Comparison of ENCODE assay signal across 1 cellular context in the genomic region with DNA sequence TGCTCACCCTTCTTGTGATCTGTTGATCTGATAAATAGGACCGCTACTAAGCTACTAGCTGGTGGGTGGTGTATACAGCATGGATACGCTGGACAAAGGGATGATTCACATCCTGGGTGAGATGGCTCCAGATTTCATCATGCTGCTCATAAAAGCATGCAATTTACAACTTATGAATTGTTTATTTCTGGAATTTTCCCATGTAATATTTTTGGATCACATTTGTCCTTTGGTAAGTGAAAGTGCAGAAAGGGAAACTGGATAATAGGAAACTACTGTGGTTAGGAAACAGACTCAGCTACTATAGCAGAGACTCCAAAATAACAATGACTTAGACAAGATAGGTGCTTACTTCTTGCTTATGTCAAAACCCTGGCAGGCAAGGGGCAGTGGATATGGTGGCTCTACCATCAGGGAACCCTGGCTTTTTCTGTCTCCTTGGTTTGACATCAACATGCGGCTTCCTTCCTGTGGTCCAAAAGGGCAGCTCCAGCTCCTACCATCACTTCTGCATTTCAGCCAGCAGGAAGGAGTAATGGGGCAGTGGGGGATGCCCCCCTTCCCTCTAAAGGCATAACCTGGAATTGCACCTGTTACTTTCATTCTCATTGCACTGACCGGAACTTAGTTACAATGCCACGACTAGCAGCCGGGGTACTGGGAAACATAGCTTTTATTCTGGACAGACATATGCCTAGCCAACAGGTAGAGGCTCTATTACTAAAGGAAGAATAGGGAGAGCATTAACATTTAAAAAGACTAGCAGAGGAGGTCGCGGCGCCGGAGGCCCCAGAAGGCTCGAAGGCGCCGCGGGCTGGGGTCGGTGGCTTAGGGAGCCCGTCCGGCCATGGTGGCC.
TF ChIP-seq lines count a peak whose summit lies in the region.

No MANE protein-coding gene starts in this region.

TF ChIP-seq in K562, 482 proteins besides CTCF, POLR2A, EP300 and RAD21 (continued from another document and continues in another):
- no peak for TF ChIP-seq PRMT5 (CRISPR knock-in tag; IDR thresholded peaks at IDR 0.05)
- no peak for TF ChIP-seq ARID2 (IDR thresholded peaks at IDR 0.05)
- no peak for TF ChIP-seq TAF1 (IDR thresholded peaks at IDR 0.05; ENCODE audit: control insufficient read depth, extremely low read depth, insufficient read depth, low read length, severe bottlenecking)
- TF ChIP-seq HNRNPUL1 (IDR thresholded peaks at IDR 0.05; ENCODE audit: low read length): no peak
- TF ChIP-seq, protein P1, sequence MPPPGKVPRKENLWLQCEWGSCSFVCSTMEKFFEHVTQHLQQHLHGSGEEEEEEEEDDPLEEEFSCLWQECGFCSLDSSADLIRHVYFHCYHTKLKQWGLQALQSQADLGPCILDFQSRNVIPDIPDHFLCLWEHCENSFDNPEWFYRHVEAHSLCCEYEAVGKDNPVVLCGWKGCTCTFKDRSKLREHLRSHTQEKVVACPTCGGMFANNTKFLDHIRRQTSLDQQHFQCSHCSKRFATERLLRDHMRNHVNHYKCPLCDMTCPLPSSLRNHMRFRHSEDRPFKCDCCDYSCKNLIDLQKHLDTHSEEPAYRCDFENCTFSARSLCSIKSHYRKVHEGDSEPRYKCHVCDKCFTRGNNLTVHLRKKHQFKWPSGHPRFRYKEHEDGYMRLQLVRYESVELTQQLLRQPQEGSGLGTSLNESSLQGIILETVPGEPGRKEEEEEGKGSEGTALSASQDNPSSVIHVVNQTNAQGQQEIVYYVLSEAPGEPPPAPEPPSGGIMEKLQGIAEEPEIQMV (tag; conservative IDR thresholded peaks at IDR 0.05; ENCODE audit: low read depth): no peak
- no peak for TF ChIP-seq ZNF449 (CRISPR knock-in tag; IDR thresholded peaks at IDR 0.05)
- no peak for TF ChIP-seq ZNF696 (CRISPR knock-in tag; conservative IDR thresholded peaks at IDR 0.05)
- TF ChIP-seq CHCHD3 (CRISPR knock-in tag; IDR thresholded peaks at IDR 0.05): no peak
- peak; percentile 44; the same call in 1 of the 2 replicates for TF ChIP-seq GTF2A2 (tag; IDR thresholded peaks at IDR 0.05)
- TF ChIP-seq CHD7 (IDR thresholded peaks at IDR 0.05; ENCODE audit: low read depth, low read length): no peak
- no peak for TF ChIP-seq MAFF (IDR thresholded peaks at IDR 0.05; ENCODE audit: low read length)
- TF ChIP-seq ZSCAN32 (CRISPR knock-in tag; IDR thresholded peaks at IDR 0.05): no peak; the same call in 1 of the 2 replicates
- TF ChIP-seq ASH1L (IDR thresholded peaks at IDR 0.05; ENCODE audit: borderline replicate concordance, low read depth, partially characterized antibody): no peak
- TF ChIP-seq MCM2 (IDR thresholded peaks at IDR 0.05; ENCODE audit: low read depth): no peak
- no peak for TF ChIP-seq ZNF174 (CRISPR knock-in tag; IDR thresholded peaks at IDR 0.05)
- peak; percentile 80 for TF ChIP-seq ZNF175 (CRISPR knock-in tag; IDR thresholded peaks at IDR 0.05; ENCODE audit: low read depth)
- peak; percentile 94 for TF ChIP-seq FOSL1 (tag; conservative IDR thresholded peaks at IDR 0.05)
- peak; percentile 50 for TF ChIP-seq FOS (IDR thresholded peaks at IDR 0.05; ENCODE audit: extremely low read depth, insufficient read length)
- TF ChIP-seq ZNF668 (CRISPR knock-in tag; IDR thresholded peaks at IDR 0.05): no peak
- TF ChIP-seq ZNF785 (CRISPR knock-in tag; IDR thresholded peaks at IDR 0.05): no peak
- TF ChIP-seq BDP1 (IDR thresholded peaks at IDR 0.05; ENCODE audit: insufficient read depth, insufficient read length): no peak
- no peak for TF ChIP-seq RBBP5 (IDR thresholded peaks at IDR 0.05; ENCODE audit: borderline replicate concordance, insufficient read depth, low read length, poor library complexity, severe bottlenecking)
- no peak for TF ChIP-seq MLLT1 (IDR thresholded peaks at IDR 0.05)
- TF ChIP-seq, protein P2, sequence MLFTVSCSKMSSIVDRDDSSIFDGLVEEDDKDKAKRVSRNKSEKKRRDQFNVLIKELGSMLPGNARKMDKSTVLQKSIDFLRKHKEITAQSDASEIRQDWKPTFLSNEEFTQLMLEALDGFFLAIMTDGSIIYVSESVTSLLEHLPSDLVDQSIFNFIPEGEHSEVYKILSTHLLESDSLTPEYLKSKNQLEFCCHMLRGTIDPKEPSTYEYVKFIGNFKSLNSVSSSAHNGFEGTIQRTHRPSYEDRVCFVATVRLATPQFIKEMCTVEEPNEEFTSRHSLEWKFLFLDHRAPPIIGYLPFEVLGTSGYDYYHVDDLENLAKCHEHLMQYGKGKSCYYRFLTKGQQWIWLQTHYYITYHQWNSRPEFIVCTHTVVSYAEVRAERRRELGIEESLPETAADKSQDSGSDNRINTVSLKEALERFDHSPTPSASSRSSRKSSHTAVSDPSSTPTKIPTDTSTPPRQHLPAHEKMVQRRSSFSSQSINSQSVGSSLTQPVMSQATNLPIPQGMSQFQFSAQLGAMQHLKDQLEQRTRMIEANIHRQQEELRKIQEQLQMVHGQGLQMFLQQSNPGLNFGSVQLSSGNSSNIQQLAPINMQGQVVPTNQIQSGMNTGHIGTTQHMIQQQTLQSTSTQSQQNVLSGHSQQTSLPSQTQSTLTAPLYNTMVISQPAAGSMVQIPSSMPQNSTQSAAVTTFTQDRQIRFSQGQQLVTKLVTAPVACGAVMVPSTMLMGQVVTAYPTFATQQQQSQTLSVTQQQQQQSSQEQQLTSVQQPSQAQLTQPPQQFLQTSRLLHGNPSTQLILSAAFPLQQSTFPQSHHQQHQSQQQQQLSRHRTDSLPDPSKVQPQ (CRISPR knock-in tag; IDR thresholded peaks at IDR 0.05; ENCODE audit: borderline replicate concordance): no peak
- TF ChIP-seq ID3 (CRISPR knock-in tag; IDR thresholded peaks at IDR 0.05): no peak
- no peak for TF ChIP-seq ID3 (tag; IDR thresholded peaks at IDR 0.05)
- TF ChIP-seq MAFG (tag; conservative IDR thresholded peaks at IDR 0.05): no peak
- TF ChIP-seq ZKSCAN1 (IDR thresholded peaks at IDR 0.05; ENCODE audit: low read depth, low read length): no peak
- no peak for TF ChIP-seq FOXJ2 (tag; IDR thresholded peaks at IDR 0.05)
- TF ChIP-seq IRF1 (CRISPR knock-in tag; IDR thresholded peaks at IDR 0.05; ENCODE audit: borderline replicate concordance): no peak
- peak; percentile 97 for TF ChIP-seq SOX6 (IDR thresholded peaks at IDR 0.05)
- TF ChIP-seq SMARCA4 (IDR thresholded peaks at IDR 0.05): peak; percentile 73; the same call in 1 of the 2 replicates
- TF ChIP-seq ZNF766 (CRISPR knock-in tag; conservative IDR thresholded peaks at IDR 0.05): no peak
- TF ChIP-seq ZNF354B (CRISPR knock-in tag; IDR thresholded peaks at IDR 0.05): no peak
- TF ChIP-seq MXI1 (IDR thresholded peaks at IDR 0.05; ENCODE audit: low read depth, low read length): no peak
- no peak for TF ChIP-seq TFAM (CRISPR knock-in tag; conservative IDR thresholded peaks at IDR 0.05)
- no peak for TF ChIP-seq POLR2AphosphoS5 (IDR thresholded peaks at IDR 0.05; ENCODE audit: control insufficient read depth, insufficient read depth, low read depth, low read length)
- TF ChIP-seq MAZ (CRISPR knock-in tag; conservative IDR thresholded peaks at IDR 0.05 in 1 of 2, IDR thresholded peaks at IDR 0.05 in 1 of 2): no peak
- TF ChIP-seq ZNF778 (CRISPR knock-in tag; IDR thresholded peaks at IDR 0.05): no peak
- no peak for TF ChIP-seq FOXA1 (IDR thresholded peaks at IDR 0.05; ENCODE audit: borderline replicate concordance)
- no peak for TF ChIP-seq ZNF165 (CRISPR knock-in tag; IDR thresholded peaks at IDR 0.05; ENCODE audit: borderline replicate concordance)
- TF ChIP-seq HIVEP1 (CRISPR knock-in tag; IDR thresholded peaks at IDR 0.05): no peak
